In genomic region chr12:111791507-111791906, GRCh38 we compare ENCODE assay signal across 26 cellular contexts. TPM values are rescaled to one million over a fixed set of nuclear protein-coding genes. Genes with fewer than 3 reads are reported as not detected.
A peak's percentile ranks its signal among the peaks of the same experiment; 100 is the strongest.
DNase-seq lines count a peak whose midpoint lies in the region; ATAC-seq and TF ChIP-seq lines count a peak whose summit lies in the region.
"Had no signal": no experiment of that assay in that cellular context is flagged by ENCODE, and none has a peak within 500 bp of the region (broad histone marks: within the 10 kb centered on the region; RNA-seq: fewer than 3 reads in every experiment).

No MANE protein-coding gene starts in this region.

- H3K27me3 Mint-ChIP-seq in activated CD4-positive, alpha-beta memory T cell treated with anti-CD3 and anti-CD28 coated beads, Interleukin-2, amount 10 ng/mL, durations not matched to agents 7 days and 5 days = no peaks in the 10 kb centered on the region
- H3K27me3 Mint-ChIP-seq: activated CD4-positive, alpha-beta T cell treated with anti-CD3 and anti-CD28 coated beads for 36 hours; naive thymus-derived CD8-positive, alpha-beta T cell; stimulated activated naive CD8-positive, alpha-beta T cell treated with anti-CD3 and anti-CD28 coated beads, Interleukin-15, amount 100 ng/mL, for 72 hours had no signal

- H3K4ac ChIP-seq in neuronal stem cell (ENCODE audit: low read length) = no peak overlapping the region

- no peaks in the 10 kb centered on the region for H3K9me3 ChIP-seq in gastroesophageal sphincter
- H3K9me3 ChIP-seq in neuronal stem cell (replicated peaks in 1 of 2; ENCODE audit: control insufficient read depth in 2 of 2, insufficient read depth in 1 of 2, low read depth in 1 of 2, low read length in 2 of 2) = no peaks in the 10 kb centered on the region
- H3K9me3 ChIP-seq in subcutaneous abdominal adipose tissue (ENCODE audit: control insufficient read depth in 5 of 5, low read length in 5 of 5) = no peaks in the 10 kb centered on the region
- H3K9me3 ChIP-seq: breast epithelium, HAP-1, lower lobe of right lung, SJCRH30, tibial artery had no signal

- H3K4me3 ChIP-seq in gastroesophageal sphincter (no peak overlapping the region), neuronal stem cell (ENCODE audit: low read length in 2 of 2) (no peak overlapping the region), subcutaneous abdominal adipose tissue (ENCODE audit: low read depth in 1 of 5, low read length in 5 of 5) (no peak overlapping the region)
- H3K4me3 ChIP-seq: breast epithelium, HAP-1, lower lobe of right lung, SJCRH30, tibial artery had no signal

- H3K4me1 ChIP-seq in gastroesophageal sphincter (peaks cover 0 to 26% (median 0%) of the 10 kb centered on the region in 3 donors), neuronal stem cell (ENCODE audit: control insufficient read depth in 2 of 2, insufficient read depth in 1 of 2, low read depth in 1 of 2, low read length in 2 of 2) (no peaks in the 10 kb centered on the region), subcutaneous abdominal adipose tissue (ENCODE audit: control insufficient read depth in 5 of 5, insufficient read depth in 5 of 5, low read length in 5 of 5) (peaks cover 0 to 45% (median 28%) of the 10 kb centered on the region in 5 donors)
- H3K4me1 ChIP-seq: breast epithelium, HAP-1, SJCRH30, tibial artery had no signal

- 80 to 93% methylated on average over 1 to 2 of the region's 8 CpGs for WGBS in gastroesophageal sphincter (ENCODE audit: low coverage in 1 of 2), 2 donors
- WGBS in neuronal stem cell (ENCODE audit: extremely low coverage in 2 of 2, insufficient read length in 2 of 2, insufficient replicate concordance in 1 of 2), 2 donors = no CpG with 5 or more reads among the region's 8 CpGs

- H3K27ac Mint-ChIP-seq in activated CD4-positive, alpha-beta memory T cell treated with anti-CD3 and anti-CD28 coated beads, Interleukin-2, amount 10 ng/mL, durations not matched to agents 7 days and 5 days = no peak overlapping the region
- H3K27ac Mint-ChIP-seq: activated CD4-positive, alpha-beta T cell treated with anti-CD3 and anti-CD28 coated beads for 36 hours; activated naive CD4-positive, alpha-beta T cell treated with anti-CD3 and anti-CD28 coated beads, Interleukin-2, amount 50 U/mL, for 72 hours; naive thymus-derived CD8-positive, alpha-beta T cell had no signal

- DNase-seq in RWPE1 (ENCODE audit: low spot score) = no peak
- no peak for DNase-seq in neuronal stem cell (ENCODE audit: low spot score)
- DNase-seq in retina = no peak
- no peak for DNase-seq in activated CD4-positive, alpha-beta memory T cell treated with anti-CD3 and anti-CD28 coated beads, Interleukin-2, amount 10 ng/mL, durations not matched to agents 7 days and 5 days
- DNase-seq: activated effector memory CD4-positive, alpha-beta T cell treated with Interleukin-2 at 50 U/mL for 16 hours; Kasumi-1; lower lobe of right lung; NCI-H1417; NCI-H2081; NCI-H2227 treated with DMSO at 0.1 percent for 48 hours; NCI-H69; nucleus accumbens; stimulated activated naive CD8-positive, alpha-beta T cell treated with anti-CD3 and anti-CD28 coated beads, Interleukin-15, amount 100 ng/mL, for 72 hours; SW 1271 had no signal

- CTCF ChIA-PET in RWPE1 (lab: Yijun Ruan, JAX) = interaction anchor here (0.6 to 1.6 kb wide), 4 partner anchors 14 to 1810 kb away, joined by 3 to 9 read pairs (median 4); no protein-coding TSS in a partner anchor
- CTCF ChIA-PET in activated CD4-positive, alpha-beta memory T cell treated with anti-CD3 and anti-CD28 coated beads, Interleukin-2, amount 10 ng/mL, durations not matched to agents 7 days and 5 days (lab: Charles Lee) = interaction anchor here (1.0 kb wide), 1 partner anchor 21 kb away, joined by 4 read pairs; no protein-coding TSS in a partner anchor

- no peak overlapping the region for H4K91ac ChIP-seq in neuronal stem cell (ENCODE audit: low read depth, low read length, poor library complexity)

- no peak overlapping the region for H3K4me2 ChIP-seq in neuronal stem cell (ENCODE audit: insufficient read depth, low read length, poor library complexity, severe bottlenecking)

- H2AFZ ChIP-seq in neuronal stem cell (ENCODE audit: low read length) = no peak overlapping the region

- H2BK15ac ChIP-seq in neuronal stem cell (ENCODE audit: low read length) = no peak overlapping the region

- H2AK5ac ChIP-seq in neuronal stem cell (ENCODE audit: low read depth, low read length) = no peak overlapping the region

- TF ChIP-seq CTCF in RWPE1 (conservative IDR thresholded peaks at IDR 0.05; ENCODE audit: low read depth) = no peak
- TF ChIP-seq CTCF in gastroesophageal sphincter (IDR thresholded peaks at IDR 0.05) = no peak

- H3K4me3 Mint-ChIP-seq in activated CD4-positive, alpha-beta memory T cell treated with anti-CD3 and anti-CD28 coated beads, Interleukin-2, amount 10 ng/mL, durations not matched to agents 7 days and 5 days = no peak overlapping the region
- H3K4me3 Mint-ChIP-seq: activated CD4-positive, alpha-beta T cell treated with anti-CD3 and anti-CD28 coated beads for 36 hours; CD14-positive monocyte; naive thymus-derived CD8-positive, alpha-beta T cell; stimulated activated naive CD8-positive, alpha-beta T cell treated with anti-CD3 and anti-CD28 coated beads, Interleukin-15, amount 100 ng/mL, for 72 hours had no signal

- H3K23ac ChIP-seq in neuronal stem cell (ENCODE audit: low read depth, low read length, poor library complexity) = peak overlapping the region; percentile 2

- no peak for TF ChIP-seq POLR2A in gastroesophageal sphincter (IDR thresholded peaks at IDR 0.05)

- H4K8ac ChIP-seq in neuronal stem cell (ENCODE audit: low read depth, low read length) = no peak overlapping the region

- no peak overlapping the region for H3K14ac ChIP-seq in neuronal stem cell (ENCODE audit: low read length)

- peaks cover 0 to 98% of the 10 kb centered on the region in 2 donors for H3K36me3 ChIP-seq in gastroesophageal sphincter
- H3K36me3 ChIP-seq in neuronal stem cell (replicated peaks in 1 of 2; ENCODE audit: control insufficient read depth in 2 of 2, insufficient read depth in 2 of 2, low read length in 2 of 2) = peaks cover 40 to 47% of the 10 kb centered on the region in 2 donors
- peaks cover 4 to 84% (median 67%) of the 10 kb centered on the region in 5 donors for H3K36me3 ChIP-seq in subcutaneous abdominal adipose tissue (ENCODE audit: control insufficient read depth in 5 of 5, insufficient read depth in 5 of 5, low read length in 5 of 5)
- H3K36me3 ChIP-seq: breast epithelium, HAP-1, SJCRH30 had no signal

- H3K18ac ChIP-seq in neuronal stem cell (ENCODE audit: low read length) = no peak overlapping the region

- TF ChIP-seq EP300 in gastroesophageal sphincter (IDR thresholded peaks at IDR 0.05) = no peak

- no peaks in the 10 kb centered on the region for H3K36me3 Mint-ChIP-seq in activated CD4-positive, alpha-beta memory T cell treated with anti-CD3 and anti-CD28 coated beads, Interleukin-2, amount 10 ng/mL, durations not matched to agents 7 days and 5 days (ENCODE audit: low read depth)
- H3K36me3 Mint-ChIP-seq: activated naive CD4-positive, alpha-beta T cell treated with anti-CD3 and anti-CD28 coated beads, Interleukin-2, amount 50 U/mL, for 72 hours; naive thymus-derived CD8-positive, alpha-beta T cell had no signal

- no peak for ATAC-seq in gastroesophageal sphincter
- ATAC-seq in HG02678 (IDR thresholded peaks at IDR 0.05; ENCODE audit: unreplicated experiment) = no peak
- no peak for ATAC-seq in HG02623 (IDR thresholded peaks at IDR 0.05; ENCODE audit: unreplicated experiment)
- ATAC-seq: activated CD4-positive, alpha-beta T cell treated with anti-CD3 and anti-CD28 coated beads for 36 hours; activated naive CD4-positive, alpha-beta T cell treated with anti-CD3 and anti-CD28 coated beads, Interleukin-2, amount 50 U/mL, for 72 hours; naive thymus-derived CD8-positive, alpha-beta T cell; stimulated activated naive CD8-positive, alpha-beta T cell treated with anti-CD3 and anti-CD28 coated beads, Interleukin-15, amount 100 ng/mL, for 72 hours had no signal

- no peak overlapping the region for H2BK12ac ChIP-seq in neuronal stem cell (ENCODE audit: low read length)

- no peak overlapping the region for H2BK5ac ChIP-seq in neuronal stem cell (ENCODE audit: low read length)

- no peaks in the 10 kb centered on the region for H3K9me3 Mint-ChIP-seq in activated CD4-positive, alpha-beta memory T cell treated with anti-CD3 and anti-CD28 coated beads, Interleukin-2, amount 10 ng/mL, durations not matched to agents 7 days and 5 days
- H3K9me3 Mint-ChIP-seq: activated naive CD4-positive, alpha-beta T cell treated with anti-CD3 and anti-CD28 coated beads, Interleukin-2, amount 50 U/mL, for 72 hours; naive thymus-derived CD8-positive, alpha-beta T cell; stimulated activated naive CD8-positive, alpha-beta T cell treated with anti-CD3 and anti-CD28 coated beads, Interleukin-15, amount 100 ng/mL, for 72 hours had no signal

- peaks cover 3% of the 10 kb centered on the region for H3K79me1 ChIP-seq in neuronal stem cell (ENCODE audit: low read depth, low read length)

- H3K27me3 ChIP-seq in gastroesophageal sphincter (no peaks in the 10 kb centered on the region), neuronal stem cell (ENCODE audit: control insufficient read depth in 3 of 3, insufficient read depth in 3 of 3, low read depth in 1 of 3, low read length in 3 of 3) (no peaks in the 10 kb centered on the region), subcutaneous abdominal adipose tissue (ENCODE audit: control insufficient read depth in 5 of 5, insufficient read depth in 4 of 5, low read length in 5 of 5) (no peaks in the 10 kb centered on the region)
- H3K27me3 ChIP-seq: breast epithelium, SJCRH30, tibial artery had no signal

- H3K4me1 Mint-ChIP-seq in activated CD4-positive, alpha-beta memory T cell treated with anti-CD3 and anti-CD28 coated beads, Interleukin-2, amount 10 ng/mL, durations not matched to agents 7 days and 5 days = no peaks in the 10 kb centered on the region
- H3K4me1 Mint-ChIP-seq: activated CD4-positive, alpha-beta T cell treated with anti-CD3 and anti-CD28 coated beads for 36 hours; naive thymus-derived CD8-positive, alpha-beta T cell; stimulated activated naive CD8-positive, alpha-beta T cell treated with anti-CD3 and anti-CD28 coated beads, Interleukin-15, amount 100 ng/mL, for 72 hours had no signal

- H2BK120ac ChIP-seq in neuronal stem cell (ENCODE audit: low read depth, low read length) = no peak overlapping the region

- H3K9ac ChIP-seq in neuronal stem cell (ENCODE audit: low read depth, low read length, poor library complexity) = no peak overlapping the region
- peak overlapping the region in 2 of 5 donors; percentile 26 to 45 for H3K9ac ChIP-seq in subcutaneous abdominal adipose tissue (ENCODE audit: low read length in 5 of 5)

- POLR2A ChIA-PET in RWPE1 (lab: Yijun Ruan, JAX; ENCODE audit: low non-redundant PET) = no interaction called here
- POLR2A ChIA-PET in activated CD4-positive, alpha-beta memory T cell treated with anti-CD3 and anti-CD28 coated beads, Interleukin-2, amount 10 ng/mL, durations not matched to agents 7 days and 5 days (lab: Charles Lee) = no interaction called here

- H3K27ac ChIP-seq in RWPE1 (0 out of 2 replicates have a peak overlapping the region, but pooled peaks have one; percentile 2), gastroesophageal sphincter (peak overlapping the region in 3 of 4 donors; percentile 60 to 73 (median 63)), neuronal stem cell (replicated peaks; ENCODE audit: low read length) (no peak overlapping the region), subcutaneous abdominal adipose tissue (ENCODE audit: low read depth, low read length) (peak overlapping the region; percentile 62)
- H3K27ac ChIP-seq: lower lobe of right lung, SJCRH30, tibial artery had no signal

RNA-seq across cellular contexts. Expression of gene ALDH2, which starts 24.8 kb away (rescaled TPM):
- total RNA-seq in gastroesophageal sphincter = 100 to 1,000 TPM; 197 to 245 (median 209) TPM
- 29.8 TPM for polyA plus RNA-seq in neuronal stem cell (2013, experiment 1 of 2)
- polyA plus RNA-seq in neuronal stem cell (2013, experiment 2 of 2) = 30.2 TPM
- 1 to 10 TPM in 1 of 2 experiments, under 1 TPM in 1; 0.25 to 1.3 TPM for total RNA-seq in activated CD4-positive, alpha-beta memory T cell treated with anti-CD3 and anti-CD28 coated beads, Interleukin-2, amount 10 ng/mL, durations not matched to agents 7 days and 5 days

RNA-seq across cellular contexts. Expression of gene MAPKAPK5, which starts 50.5 kb away (rescaled TPM):
- total RNA-seq in gastroesophageal sphincter = 10 to 100 TPM; 40.7 to 70.4 (median 50.4) TPM
- 29.4 TPM for polyA plus RNA-seq in neuronal stem cell (2013, experiment 1 of 2)
- 29.3 TPM for polyA plus RNA-seq in neuronal stem cell (2013, experiment 2 of 2)
- 10 to 100 TPM; 40.4 to 44.8 TPM for total RNA-seq in activated CD4-positive, alpha-beta memory T cell treated with anti-CD3 and anti-CD28 coated beads, Interleukin-2, amount 10 ng/mL, durations not matched to agents 7 days and 5 days

Comparison
In these comparisons a context has a peak if more than half of its experiments do, and no peak if none do; other contexts are left out.
1. RNA of gene ALDH2, which starts 24.8 kb away (total RNA-seq): 197 to 245 TPM in gastroesophageal sphincter; 0.25 to 1.3 TPM in activated CD4-positive, alpha-beta memory T cell treated with anti-CD3 and anti-CD28 coated beads, Interleukin-2, amount 10 ng/mL, durations not matched to agents 7 days and 5 days; every median in the first group is over 10 times any median in the second.